In the genomic region with DNA sequence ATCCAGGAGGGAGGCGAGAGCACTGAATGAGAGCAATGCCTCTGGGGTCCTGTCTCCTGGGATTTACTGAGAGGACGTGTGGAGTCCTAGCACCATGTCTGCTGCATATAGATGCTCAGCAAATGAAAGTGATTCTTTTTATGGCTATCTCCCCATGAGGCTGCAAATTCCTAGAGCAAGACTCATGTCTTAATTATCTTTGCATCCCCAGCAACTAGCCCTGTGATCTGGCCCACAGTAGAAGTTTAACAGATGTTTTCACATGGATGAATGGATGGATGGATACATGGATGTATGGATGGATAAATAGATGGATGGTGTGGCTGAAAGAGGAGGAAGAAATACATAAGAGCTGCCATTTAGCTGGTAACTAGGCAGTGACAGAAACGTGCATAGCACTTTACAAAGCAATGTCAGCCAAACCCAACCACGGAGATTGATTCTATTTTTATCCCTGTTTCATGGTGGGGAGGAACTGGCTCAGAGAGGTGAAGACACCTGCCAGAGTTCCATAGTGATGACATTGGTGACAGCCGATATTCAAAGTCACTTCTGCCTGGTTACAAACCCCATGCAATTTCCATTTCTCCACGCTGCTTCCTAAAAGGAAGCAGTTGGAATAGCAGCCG, we compare ENCODE assay signal across 12 cellular contexts. TPM values are rescaled to one million over a fixed set of nuclear protein-coding genes. Genes with fewer than 3 reads are reported as not detected.
DNase-seq lines count a peak whose midpoint lies in the region; ATAC-seq and TF ChIP-seq lines count a peak whose summit lies in the region.
"Had no signal": no experiment of that assay in that cellular context is flagged by ENCODE, and none has a peak within 500 bp of the region (broad histone marks: within the 10 kb centered on the region; RNA-seq: fewer than 3 reads in every experiment).

No MANE protein-coding gene starts in this region.

- TF ChIP-seq CTCF in HEK293 (tag by site-specific recombination; IDR thresholded peaks at IDR 0.05): no peak
- no peak for TF ChIP-seq CTCF in ascending aorta (IDR thresholded peaks at IDR 0.05)

- no peak for ATAC-seq in aorta (ENCODE audit: low FRiP score)
- ATAC-seq: gastroesophageal sphincter had no signal

- H3K27me3 ChIP-seq in adipocyte (replicated peaks; ENCODE audit: control insufficient read depth, insufficient read depth, low read length): peaks cover 29% of the 10 kb centered on the region
- H3K27me3 ChIP-seq in ascending aorta: no peaks in the 10 kb centered on the region
- no peaks in the 10 kb centered on the region for H3K27me3 ChIP-seq in aorta (ENCODE audit: control insufficient read depth in 1 of 2, insufficient read depth in 2 of 2, low read length in 1 of 2)

- no peak overlapping the region for H3K27ac ChIP-seq in HEK293 (ENCODE audit: extremely low read depth, low read depth, low read length)
- no peak overlapping the region for H3K27ac ChIP-seq in ascending aorta
- no peak overlapping the region for H3K27ac ChIP-seq in aorta (ENCODE audit: low read depth in 1 of 2, low read length in 2 of 2)
- H3K27ac ChIP-seq: gastroesophageal sphincter had no signal

- POLR2A ChIA-PET in HEK293 (lab: Yijun Ruan, JAX): no interaction called here

- H3K4me1 ChIP-seq in HEK293 (ENCODE audit: control insufficient read depth, insufficient read depth, low read length) (peaks cover 4% of the 10 kb centered on the region; the same call in 1 of the 2 replicates), adipocyte (ENCODE audit: control insufficient read depth, insufficient read depth, low read length) (peaks cover 14% of the 10 kb centered on the region), ascending aorta (no peaks in the 10 kb centered on the region), aorta (ENCODE audit: control insufficient read depth in 1 of 2, insufficient read depth in 2 of 2, low read length in 2 of 2) (no peaks in the 10 kb centered on the region)

- CTCF ChIA-PET in HEK293 (lab: Yijun Ruan, JAX): interaction anchor here (0.6 to 4.5 kb wide), 4 partner anchors 138 to 243 kb away, joined by 3 to 93 read pairs (median 8); no protein-coding TSS in a partner anchor

- H3K4me3 ChIP-seq in HEK293 (ENCODE audit: low read depth, low read length) (no peak overlapping the region), adipocyte (ENCODE audit: low read length) (no peak overlapping the region), ascending aorta (no peak overlapping the region), aorta (ENCODE audit: low read length in 2 of 2) (no peak overlapping the region)
- H3K4me3 ChIP-seq: gastroesophageal sphincter had no signal

- H3K9me3 ChIP-seq in HEK293 (ENCODE audit: control insufficient read depth, insufficient read depth, low read depth, low read length) (no peaks in the 10 kb centered on the region), adipocyte (ENCODE audit: control insufficient read depth, low read length) (no peaks in the 10 kb centered on the region), ascending aorta (no peaks in the 10 kb centered on the region), aorta (ENCODE audit: control insufficient read depth, low read length) (no peaks in the 10 kb centered on the region)
- H3K9me3 ChIP-seq: gastroesophageal sphincter had no signal

- WGBS in aorta, 2 donors: 19 to 22% methylated on average over 7 of the region's 7 CpGs

- no peak overlapping the region for H3K9ac ChIP-seq in adipocyte (ENCODE audit: low read length)

- no peaks in the 10 kb centered on the region for H3K36me3 ChIP-seq in HEK293 (ENCODE audit: control insufficient read depth in 2 of 2, insufficient read depth in 1 of 2, low read length in 2 of 2)
- H3K36me3 ChIP-seq in adipocyte (ENCODE audit: control insufficient read depth, insufficient read depth, low read length, severe bottlenecking): no peaks in the 10 kb centered on the region
- no peaks in the 10 kb centered on the region for H3K36me3 ChIP-seq in ascending aorta
- no peaks in the 10 kb centered on the region for H3K36me3 ChIP-seq in aorta (ENCODE audit: control insufficient read depth in 1 of 2, insufficient read depth in 2 of 2, low read length in 1 of 2)
- H3K36me3 ChIP-seq: gastroesophageal sphincter had no signal

- DNase-seq in COLO668 (lab: John Stamatoyannopoulos, UW; ENCODE audit: unreplicated experiment): peak; percentile 60
- peak; percentile 42 for DNase-seq in adipocyte (ENCODE audit: low read depth)
- peak; percentile 64 for DNase-seq in iris pigment epithelial cell (ENCODE audit: low read depth)
- no peak for DNase-seq in NCI-H2029 treated with DMSO at 0.1 percent for 48 hours (lab: John Stamatoyannopoulos, UW)
- DNase-seq in ascending aorta (ENCODE audit: low spot score in 2 of 2): no peak
- DNase-seq in GDM1 (lab: John Stamatoyannopoulos, UW): no peak
- no peak for DNase-seq in aorta
- DNase-seq: OCI-M1; small intestine; stimulated activated CD8-positive, alpha-beta memory T cell treated with anti-CD3 and anti-CD28 coated beads, Interleukin-4, amount 100 ng/mL, for 48 hours had no signal

- intact Hi-C loops in ascending aorta (cut with DNase I) (no loop called here), aorta (cut with DNase I) (loop anchor here in 1 of 2 donors (1.0 kb wide), 1 partner anchor 223 kb away; no protein-coding TSS in a partner anchor)

TF ChIP-seq in HEK293, 187 proteins besides CTCF, POLR2A, EP300 and RAD21:
- TF ChIP-seq ZNF426 (tag by site-specific recombination; IDR thresholded peaks at IDR 0.05): no peak
- TF ChIP-seq, protein P1, sequence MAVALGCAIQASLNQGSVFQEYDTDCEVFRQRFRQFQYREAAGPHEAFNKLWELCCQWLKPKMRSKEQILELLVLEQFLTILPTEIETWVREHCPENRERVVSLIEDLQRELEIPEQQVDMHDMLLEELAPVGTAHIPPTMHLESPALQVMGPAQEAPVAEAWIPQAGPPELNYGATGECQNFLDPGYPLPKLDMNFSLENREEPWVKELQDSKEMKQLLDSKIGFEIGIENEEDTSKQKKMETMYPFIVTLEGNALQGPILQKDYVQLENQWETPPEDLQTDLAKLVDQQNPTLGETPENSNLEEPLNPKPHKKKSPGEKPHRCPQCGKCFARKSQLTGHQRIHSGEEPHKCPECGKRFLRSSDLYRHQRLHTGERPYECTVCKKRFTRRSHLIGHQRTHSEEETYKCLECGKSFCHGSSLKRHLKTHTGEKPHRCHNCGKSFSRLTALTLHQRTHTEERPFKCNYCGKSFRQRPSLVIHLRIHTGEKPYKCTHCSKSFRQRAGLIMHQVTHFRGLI (tag by site-specific recombination; IDR thresholded peaks at IDR 0.05): peak; percentile 86
- TF ChIP-seq ZNF366 (tag by site-specific recombination; conservative IDR thresholded peaks at IDR 0.05): peak; percentile 45; the same call in 1 of the 2 replicates
- peak; percentile 55 for TF ChIP-seq GLIS1 (tag by site-specific recombination; IDR thresholded peaks at IDR 0.05)

RNA-seq across cellular contexts. Expression of gene ZBTB40, which starts 32.7 kb away (rescaled TPM):
- 13.0 TPM for total RNA-seq in ascending aorta
- 10 to 100 TPM; 21.2 to 24.9 TPM for total RNA-seq in aorta
- polyA plus RNA-seq in aorta: 10 to 100 TPM in 1 of 2 donors, 1 to 10 TPM in 1; 4.4 to 19.3 TPM

Comparison
In these comparisons a context has a peak if more than half of its experiments do, and no peak if none do; other contexts are left out.
1. DNase-seq: peak in COLO668 (single experiment), adipocyte (single experiment) and iris pigment epithelial cell (single experiment); none in NCI-H2029 treated with DMSO at 0.1 percent for 48 hours (single experiment), ascending aorta (0 of 2), GDM1 (single experiment) and aorta (0 of 2).